Comparison of ENCODE assay signal across 27 cellular contexts in genomic region chr1:1423245-1423597, GRCh38. TPM values are rescaled to one million over a fixed set of nuclear protein-coding genes. Genes with fewer than 3 reads are reported as not detected.
"Had no signal": no experiment of that assay in that cellular context is flagged by ENCODE, and none has a peak within 500 bp of the region (broad histone marks: within the 10 kb centered on the region; RNA-seq: fewer than 3 reads in every experiment).

No MANE protein-coding gene starts in this region.

- H3K79me2 ChIP-seq: hepatocyte had no signal

- H3K27me3 ChIP-seq: body of pancreas, cardiac muscle cell, hepatocyte had no signal

- H3K36me3 Mint-ChIP-seq: activated CD8-positive, alpha-beta memory T cell treated with anti-CD3 and anti-CD28 coated beads, Interleukin-2, amount 10 ng/mL, durations not matched to agents 7 days and 5 days; immature natural killer cell; stimulated activated naive B cell treated with anti-CD40 and anti-IgM and Interleukin-4, amounts not matched to agents 10 μg/mL and 1 μg/mL and 100 μg/mL, for 72 hours had no signal

- H3K9me3 ChIP-seq: body of pancreas, thoracic aorta had no signal

- ATAC-seq: body of pancreas; left lobe of liver; sciatic nerve; stimulated activated naive B cell treated with anti-CD40 and anti-IgM and Interleukin-4, amounts not matched to agents 10 μg/mL and 1 μg/mL and 100 μg/mL, for 72 hours had no signal

- H3K36me3 ChIP-seq: cardiac muscle cell, thoracic aorta had no signal

- H3K27ac Mint-ChIP-seq: activated CD4-positive, alpha-beta T cell treated with anti-CD3 and anti-CD28 coated beads, Interleukin-2, amount 10 ng/mL, durations not matched to agents 7 days and 5 days; activated CD8-positive, alpha-beta memory T cell treated with anti-CD3 and anti-CD28 coated beads, Interleukin-2, amount 10 ng/mL, durations not matched to agents 7 days and 5 days; activated CD8-positive, alpha-beta T cell treated with anti-CD3 and anti-CD28 coated beads for 36 hours; activated naive CD8-positive, alpha-beta T cell treated with anti-CD3 and anti-CD28 coated beads, Interleukin-2, amount 50 U/mL, for 24 hours; immature natural killer cell; stimulated activated naive B cell treated with anti-CD40 and anti-IgM and Interleukin-4, amounts not matched to agents 10 μg/mL and 1 μg/mL and 100 μg/mL, for 72 hours had no signal

- H3K4me3 ChIP-seq: body of pancreas, cardiac muscle cell, hepatocyte, thoracic aorta had no signal

- DNase-seq: activated CD4-positive, alpha-beta T cell treated with anti-CD3 and anti-CD28 coated beads, Interleukin-2, amount 10 ng/mL, durations not matched to agents 7 days and 5 days; activated effector memory CD4-positive, alpha-beta T cell treated with anti-CD3 and anti-CD28 coated beads, Interleukin-2, amount 50 U/mL, for 16 hours; activated naive CD4-positive, alpha-beta T cell treated with anti-CD3 and anti-CD28 coated beads, Interleukin-2, amount 50 U/mL, for 16 hours; activated naive CD8-positive, alpha-beta T cell treated with anti-CD3 and anti-CD28 coated beads, Interleukin-2, amount 50 U/mL, for 24 hours; activated T-cell treated with anti-CD3 and anti-CD28 coated beads for 4 hours; body of pancreas; effector CD4-positive, alpha-beta T cell; glutamatergic neuron; immature natural killer cell; occipital lobe; small intestine; stimulated activated CD4-positive, alpha-beta T cell treated with anti-CD3 and anti-CD28 coated beads, Interleukin-15, amount 100 ng/mL, for 24 hours; stimulated activated CD8-positive, alpha-beta memory T cell treated with anti-CD3 and anti-CD28 coated beads, Interleukin-4, amount 100 ng/mL, for 48 hours; stimulated activated naive B cell treated with anti-CD40 and anti-IgM and Interleukin-4, amounts not matched to agents 10 μg/mL and 1 μg/mL and 100 μg/mL, for 72 hours had no signal

- H3K4me2 ChIP-seq: hepatocyte had no signal

- H3K27ac ChIP-seq: body of pancreas, cardiac muscle cell, hepatocyte, thoracic aorta had no signal

- H3K4me3 Mint-ChIP-seq: activated CD4-positive, alpha-beta T cell treated with anti-CD3 and anti-CD28 coated beads, Interleukin-2, amount 10 ng/mL, durations not matched to agents 7 days and 5 days; activated CD8-positive, alpha-beta memory T cell treated with anti-CD3 and anti-CD28 coated beads, Interleukin-2, amount 10 ng/mL, durations not matched to agents 7 days and 5 days; activated CD8-positive, alpha-beta T cell treated with anti-CD3 and anti-CD28 coated beads for 36 hours; activated naive CD8-positive, alpha-beta T cell treated with anti-CD3 and anti-CD28 coated beads, Interleukin-2, amount 50 U/mL, for 24 hours; immature natural killer cell; stimulated activated naive B cell treated with anti-CD40 and anti-IgM and Interleukin-4, amounts not matched to agents 10 μg/mL and 1 μg/mL and 100 μg/mL, for 72 hours had no signal

- H3K9me3 Mint-ChIP-seq: activated CD4-positive, alpha-beta T cell treated with anti-CD3 and anti-CD28 coated beads, Interleukin-2, amount 10 ng/mL, durations not matched to agents 7 days and 5 days; activated CD8-positive, alpha-beta T cell treated with anti-CD3 and anti-CD28 coated beads for 36 hours; activated naive CD8-positive, alpha-beta T cell treated with anti-CD3 and anti-CD28 coated beads, Interleukin-2, amount 50 U/mL, for 24 hours; immature natural killer cell; neural crest cell; stimulated activated naive B cell treated with anti-CD40 and anti-IgM and Interleukin-4, amounts not matched to agents 10 μg/mL and 1 μg/mL and 100 μg/mL, for 72 hours had no signal

- H2AFZ ChIP-seq: hepatocyte had no signal

RNA-seq across cellular contexts. Expression of gene ANKRD65, which starts 2.1 kb away (rescaled TPM):
- total RNA-seq: activated CD4-positive, alpha-beta T cell treated with anti-CD3 and anti-CD28 coated beads, Interleukin-2, amount 10 ng/mL, durations not matched to agents 7 days and 5 days; activated CD8-positive, alpha-beta memory T cell treated with anti-CD3 and anti-CD28 coated beads, Interleukin-2, amount 10 ng/mL, durations not matched to agents 7 days and 5 days; activated CD8-positive, alpha-beta T cell treated with anti-CD3 and anti-CD28 coated beads for 36 hours; chondrocyte; mononuclear cell; myocyte; T-helper 2 cell treated with Interferon-gamma antibody and Interleukin-4, amounts not matched to agents 100 ng/mL and 5 ng/mL, for 36 hours had no signal
- polyA plus RNA-seq: immature natural killer cell had no signal

RNA-seq across cellular contexts. Expression of gene VWA1, which starts 12.3 kb away (rescaled TPM):
- polyA plus RNA-seq: immature natural killer cell had no signal

RNA-seq across cellular contexts. Expression of gene ATAD3C, which starts 26.3 kb away (rescaled TPM):
- total RNA-seq: frontal cortex, myocyte had no signal
